ENCODE assay signal across 19 cellular contexts in the genomic region with DNA sequence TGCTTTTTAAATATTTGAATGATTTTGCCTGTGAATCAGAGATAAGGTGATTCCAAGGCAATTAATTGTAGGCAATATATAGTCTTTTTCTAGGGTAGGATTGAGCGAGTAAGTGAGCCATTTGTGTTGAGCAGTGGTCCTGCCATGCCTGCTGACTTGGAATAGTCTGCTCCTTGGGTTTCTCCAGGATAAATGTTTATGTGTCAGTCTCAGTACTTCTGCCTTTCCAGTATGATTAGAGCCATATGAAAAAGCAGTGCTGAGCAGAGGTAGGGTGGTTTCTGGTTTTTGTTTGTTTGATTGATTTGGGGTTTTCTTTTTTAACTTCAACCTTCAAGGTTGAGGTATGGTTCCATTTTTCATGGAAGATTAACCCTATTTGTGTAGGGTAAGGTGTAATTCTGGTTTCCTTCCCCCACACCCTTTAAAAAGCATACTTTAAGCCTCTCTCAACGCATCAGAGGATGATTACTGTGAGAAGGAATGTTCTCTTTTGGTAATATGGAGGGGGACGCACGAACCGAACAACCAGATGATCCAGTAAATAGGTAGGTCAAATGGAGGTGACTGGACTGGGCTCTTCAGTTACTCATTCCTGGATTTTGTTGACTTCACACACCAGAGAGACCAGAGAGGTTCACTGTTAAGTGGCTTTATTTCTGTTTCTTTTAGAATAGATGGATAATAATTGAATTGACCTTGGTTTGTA. TPM values are rescaled to one million over a fixed set of nuclear protein-coding genes. Genes with fewer than 3 reads are reported as not detected.
DNase-seq lines count a peak whose midpoint lies in the region; ATAC-seq and TF ChIP-seq lines count a peak whose summit lies in the region.
"Had no signal": no experiment of that assay in that cellular context is flagged by ENCODE, and none has a peak within 500 bp of the region (broad histone marks: within the 10 kb centered on the region; RNA-seq: fewer than 3 reads in every experiment).

No MANE protein-coding gene starts in this region.

- TF ChIP-seq CTCF in astrocyte of the spinal cord (IDR thresholded peaks at IDR 0.05; ENCODE audit: low read depth, low read length): no peak
- TF ChIP-seq CTCF in foreskin fibroblast (IDR thresholded peaks at IDR 0.05; ENCODE audit: low read depth, low read length): no peak
- TF ChIP-seq CTCF in uterus (IDR thresholded peaks at IDR 0.05): no peak
- no peak for TF ChIP-seq CTCF in GM20000 (IDR thresholded peaks at IDR 0.05; ENCODE audit: extremely low read depth, missing control alignments)

- no peaks in the 10 kb centered on the region for H3K4me1 ChIP-seq in uterus
- H3K4me1 ChIP-seq: parathyroid adenoma, Peyer's patch had no signal

- H3K27me3 ChIP-seq in uterus: no peaks in the 10 kb centered on the region
- H3K27me3 ChIP-seq: heart left ventricle, Peyer's patch had no signal

- H3K9me3 ChIP-seq in uterus: no peaks in the 10 kb centered on the region
- H3K9me3 ChIP-seq: Peyer's patch had no signal

- in situ Hi-C loops in astrocyte of the spinal cord (cut with HindIII; ENCODE audit: low sequenced_read_pairs): no loop called here

- H3K36me3 ChIP-seq in uterus: no peaks in the 10 kb centered on the region
- H3K36me3 ChIP-seq: heart left ventricle, Peyer's patch had no signal

- no peak overlapping the region for H3K4me3 ChIP-seq in astrocyte of the spinal cord (ENCODE audit: low read depth, low read length)
- no peak overlapping the region for H3K4me3 ChIP-seq in foreskin fibroblast (ENCODE audit: low read depth in 1 of 2, low read length in 2 of 2)
- no peak overlapping the region for H3K4me3 ChIP-seq in uterus
- H3K4me3 ChIP-seq: GM12878, heart left ventricle, Peyer's patch had no signal

- intact Hi-C loops in uterus (cut with DNase I; ENCODE audit: low total_unique reads): no loop called here

- no peak for ATAC-seq in GM18907 (IDR thresholded peaks at IDR 0.05; ENCODE audit: unreplicated experiment)
- ATAC-seq: GM12878, heart left ventricle had no signal

- peak overlapping the region; percentile 42 to 57 for H3K27ac ChIP-seq in uterus
- H3K27ac ChIP-seq: parathyroid adenoma, Peyer's patch had no signal

- TF ChIP-seq POLR2A in uterus (IDR thresholded peaks at IDR 0.05): no peak

- DNase-seq in M059J (ENCODE audit: low read depth) (peak; percentile 89), astrocyte of the spinal cord (ENCODE audit: low read depth, low spot score) (peak; percentile 79), foreskin fibroblast (peak; percentile 44 to 62), uterus (no peak), GM20000 (ENCODE audit: low spot score) (no peak), globus pallidus (ENCODE audit: low spot score) (no peak)
- DNase-seq: activated CD4-positive, alpha-beta T cell treated with anti-CD3 and anti-CD28 coated beads for 1 hour; activated naive CD4-positive, alpha-beta T cell treated with anti-CD3 and anti-CD28 coated beads, Interleukin-2, amount 50 U/mL, for 16 hours; CD4-positive, alpha-beta memory T cell; central memory CD4-positive, alpha-beta T cell; endodermal cell; heart left ventricle; kidney glomerular epithelial cell; NCI-H187; NCI-H526 treated with DMSO at 0.1 percent for 48 hours; Peyer's patch had no signal

RNA-seq across cellular contexts. Expression of a gene that starts 22.7 kb away (rescaled TPM):
- 131 and 132 TPM in 2 replicates for total RNA-seq in M059J (2014; rRNA removed; shearing (Covaris generic))
- 100 to 1,000 TPM in 3 of 4 donors, 10 to 100 TPM in 1; 97.4 to 199 (median 134) TPM for total RNA-seq in uterus

Comparison
In these comparisons a context has a peak if more than half of its experiments do, and no peak if none do; other contexts are left out.
1. DNase-seq: peak in M059J (single experiment), astrocyte of the spinal cord (single experiment) and foreskin fibroblast (2 of 2); none in uterus (0 of 2), GM20000 (single experiment) and globus pallidus (single experiment).